21 cellular contexts compared by ENCODE assay signal in genomic region chr19:35004517-35005255, GRCh38. TPM values are rescaled to one million over a fixed set of nuclear protein-coding genes. Genes with fewer than 3 reads are reported as not detected.
DNase-seq lines count a peak whose midpoint lies in the region; ATAC-seq, FAIRE-seq and TF ChIP-seq lines count a peak whose summit lies in the region.
"Had no signal": no experiment of that assay in that cellular context is flagged by ENCODE, and none has a peak within 500 bp of the region (broad histone marks: within the 10 kb centered on the region; RNA-seq: fewer than 3 reads in every experiment).

No MANE protein-coding gene starts in this region.

- no peak overlapping the region for H3K4me3 ChIP-seq in H1 (ENCODE audit: extremely low read depth in 1 of 4, insufficient read depth in 2 of 4, low read depth in 3 of 4, low read length in 4 of 4)
- H3K4me3 ChIP-seq in skeletal muscle tissue (ENCODE audit: low read length in 3 of 3) = no peak overlapping the region
- H3K4me3 ChIP-seq: GM23248, Peyer's patch had no signal

- ATAC-seq in HG03280 (IDR thresholded peaks at IDR 0.05; ENCODE audit: unreplicated experiment) = no peak
- ATAC-seq: right cardiac atrium had no signal

- TF ChIP-seq RAD21 in H1 (IDR thresholded peaks at IDR 0.05 in 1 of 2, conservative IDR thresholded peaks at IDR 0.05 in 1 of 2; ENCODE audit: low read depth in 2 of 2, low read length in 2 of 2) = no peak

- CTCF ChIA-PET in RWPE1 (lab: Yijun Ruan, JAX) = no interaction called here
- CTCF ChIA-PET in H1 (lab: Charles Lee; ENCODE audit: partially characterized antibody) = interaction anchor here (1.1 kb wide), 1 partner anchor 16 kb away, joined by 3 read pairs; no protein-coding TSS in a partner anchor

- no peaks in the 10 kb centered on the region for H3K27me3 ChIP-seq in H1 (replicated peaks in 1 of 4; ENCODE audit: control insufficient read depth in 3 of 4, extremely low read depth in 1 of 4, insufficient read depth in 3 of 4, low read length in 3 of 4)
- H3K27me3 ChIP-seq in skeletal muscle tissue (ENCODE audit: control insufficient read depth in 3 of 3, insufficient read depth in 3 of 3, low read length in 3 of 3) = no peaks in the 10 kb centered on the region
- H3K27me3 ChIP-seq: Peyer's patch had no signal

- DNase-seq in activated CD4-positive, alpha-beta T cell treated with anti-CD3 and anti-CD28 coated beads, Interleukin-2, amount 10 ng/mL, durations not matched to agents 24 days and 14 days = no peak
- DNase-seq in activated CD4-positive, alpha-beta T cell treated with anti-CD3 and anti-CD28 coated beads, Interleukin-2, amount 50 U/mL, for 1 hour = no peak
- no peak for DNase-seq in RWPE1 (ENCODE audit: low spot score)
- DNase-seq in H1 (ENCODE audit: low read depth in 1 of 2, low spot score in 2 of 2) = no peak
- DNase-seq in SIG-M5 treated with dmso at 0.1 percent for 504 hours (lab: John Stamatoyannopoulos, UW; ENCODE audit: unreplicated experiment) = no peak
- no peak for DNase-seq in amniotic stem cell (lab: John Stamatoyannopoulos, UW)
- DNase-seq: activated gamma-delta T cell treated with Interleukin-2 at 50 U/mL for 16 hours; central memory CD4-positive, alpha-beta T cell; GM23248; KG1; NCI-H1417; NCI-H510A treated with DMSO at 0.1 percent for 48 hours; stimulated activated CD4-positive, alpha-beta T cell treated with anti-CD3 and anti-CD28 coated beads, Interleukin-2, amount 100 ng/mL, for 48 hours; T-helper 1 cell had no signal

- WGBS in H1 (ENCODE audit: extremely low coverage in 1 of 2, insufficient coverage in 1 of 2, insufficient read length in 1 of 2, insufficient replicate concordance in 2 of 2, low coverage in 1 of 2, low lambda C conversion rate in 2 of 2, missing lambda C conversion rate in 1 of 2), 2 experiments = 96% methylated on average over 17 of the region's 18 CpGs; no CpG with 5 or more reads in 1 of the 2 experiments

- peaks cover 30 to 43% of the 10 kb centered on the region in 2 experiments for H4K20me1 ChIP-seq in H1 (replicated peaks in 1 of 2; ENCODE audit: control insufficient read depth in 1 of 2, insufficient read depth in 2 of 2, low read length in 2 of 2)

- H3K4me2 ChIP-seq in H1 (ENCODE audit: insufficient read depth in 1 of 2, low read depth in 2 of 2, low read length in 2 of 2) = no peak overlapping the region

- no peak overlapping the region for H2AK5ac ChIP-seq in H1 (ENCODE audit: low read depth, low read length)

- no peak overlapping the region for H2BK120ac ChIP-seq in H1 (replicated peaks; ENCODE audit: low read depth, low read length)

- peak overlapping the region; percentile 15 for H3K27ac Mint-ChIP-seq in activated CD4-positive, alpha-beta T cell treated with anti-CD3 and anti-CD28 coated beads, Interleukin-2, amount 10 ng/mL, durations not matched to agents 24 days and 14 days

- H3K9me3 Mint-ChIP-seq in activated CD4-positive, alpha-beta T cell treated with anti-CD3 and anti-CD28 coated beads, Interleukin-2, amount 10 ng/mL, durations not matched to agents 24 days and 14 days = no peaks in the 10 kb centered on the region

- no peak for TF ChIP-seq EP300 in H1 (IDR thresholded peaks at IDR 0.05; ENCODE audit: borderline replicate concordance in 1 of 2, low read depth in 2 of 2, low read length in 2 of 2)

- H3K18ac ChIP-seq in H1 (ENCODE audit: extremely low read depth, low read length) = no peak overlapping the region

- H3K23ac ChIP-seq in H1 (ENCODE audit: insufficient read length) = no peak overlapping the region

- H3K4me1 Mint-ChIP-seq in activated CD4-positive, alpha-beta T cell treated with anti-CD3 and anti-CD28 coated beads, Interleukin-2, amount 10 ng/mL, durations not matched to agents 24 days and 14 days = peaks cover 37% of the 10 kb centered on the region

- H3K79me1 ChIP-seq in H1 (ENCODE audit: low read depth, low read length) = peaks cover 19% of the 10 kb centered on the region

- no peak overlapping the region for H3K56ac ChIP-seq in H1 (replicated peaks; ENCODE audit: insufficient read length, low read depth, low read length)

- H3K79me2 ChIP-seq in H1 (ENCODE audit: control insufficient read depth in 1 of 2, insufficient read depth in 2 of 2, low read length in 2 of 2) = peaks cover 31 to 69% of the 10 kb centered on the region in 2 experiments

- TF ChIP-seq CTCF in RWPE1 (conservative IDR thresholded peaks at IDR 0.05; ENCODE audit: low read depth) (no peak), H1 (IDR thresholded peaks at IDR 0.05; ENCODE audit: control extremely low read depth in 1 of 3, insufficient read depth in 1 of 3, low read depth in 1 of 3, low read length in 3 of 3) (no peak)

- FAIRE-seq in H1 (lab: Jason Lieb, UNC) = no peak
- FAIRE-seq: A204.1, D721Med had no signal

- H3K36me3 ChIP-seq in H1 (ENCODE audit: control insufficient read depth in 2 of 4, insufficient read depth in 4 of 4, low read length in 3 of 4) (peaks cover 15 to 27% (median 20%) of the 10 kb centered on the region in 4 experiments; a peak in 7 of 8 replicates), skeletal muscle tissue (ENCODE audit: control insufficient read depth in 3 of 3, insufficient read depth in 3 of 3, low read length in 3 of 3) (peaks cover 7 to 32% (median 18%) of the 10 kb centered on the region in 3 donors)

- H3K9me3 ChIP-seq in H1 (ENCODE audit: insufficient read depth in 2 of 2, low read depth in 1 of 2, low read length in 1 of 2) (no peaks in the 10 kb centered on the region), skeletal muscle tissue (ENCODE audit: control insufficient read depth in 3 of 3, low read length in 3 of 3) (no peaks in the 10 kb centered on the region)
- H3K9me3 ChIP-seq: Peyer's patch had no signal

- H2BK20ac ChIP-seq in H1 (ENCODE audit: low read length) = no peak overlapping the region

- intact Hi-C loops in activated CD4-positive, alpha-beta T cell treated with anti-CD3 and anti-CD28 coated beads, Interleukin-2, amount 10 ng/mL, durations not matched to agents 24 days and 14 days (cut with micrococcal nuclease) = no loop called here

- no peak overlapping the region for H3K4me3 Mint-ChIP-seq in activated CD4-positive, alpha-beta T cell treated with anti-CD3 and anti-CD28 coated beads, Interleukin-2, amount 10 ng/mL, durations not matched to agents 24 days and 14 days

- no peak overlapping the region for H3K14ac ChIP-seq in H1 (ENCODE audit: insufficient read length)

- H3K27me3 Mint-ChIP-seq in activated CD4-positive, alpha-beta T cell treated with anti-CD3 and anti-CD28 coated beads, Interleukin-2, amount 10 ng/mL, durations not matched to agents 24 days and 14 days = no peaks in the 10 kb centered on the region

- H3K9ac ChIP-seq in H1 (replicated peaks in 1 of 4; ENCODE audit: extremely low read depth in 1 of 4, low read depth in 3 of 4, low read length in 3 of 4) (peak overlapping the region in 1 of 4 experiments; percentile 13; a peak in 4 of 7 replicates), skeletal muscle tissue (ENCODE audit: low read depth in 1 of 3, low read length in 3 of 3) (no peak overlapping the region)
- H3K9ac ChIP-seq: GM23248 had no signal

- no peak overlapping the region for H4K91ac ChIP-seq in H1 (replicated peaks; ENCODE audit: insufficient read length, low read length)

- H4K8ac ChIP-seq in H1 (ENCODE audit: extremely low read depth, insufficient read depth, low read length) = no peak overlapping the region; the same call in 1 of the 2 replicates

- H2AFZ ChIP-seq in H1 (ENCODE audit: low read length) = no peak overlapping the region
- H2AFZ ChIP-seq: GM23248 had no signal

- H4K5ac ChIP-seq in H1 (ENCODE audit: insufficient read length, low read depth, low read length) = no peak overlapping the region

- H3K4ac ChIP-seq in H1 (replicated peaks; ENCODE audit: insufficient read length, low read depth, low read length) = no peak overlapping the region

- no peak overlapping the region for H2BK15ac ChIP-seq in H1 (ENCODE audit: low read length)

- peaks cover 8% of the 10 kb centered on the region for H3K23me2 ChIP-seq in H1 (ENCODE audit: low read depth, low read length)

- POLR2A ChIA-PET in RWPE1 (lab: Yijun Ruan, JAX; ENCODE audit: low non-redundant PET) = no interaction called here
- POLR2A ChIA-PET in H1 (lab: Charles Lee; ENCODE audit: partially characterized antibody) = interaction anchor here (22.5 kb wide), 1 partner anchor 15 kb away, joined by 366 read pairs; the partner anchor contains the start of gene SCN1B

- H2BK5ac ChIP-seq in H1 (ENCODE audit: low read depth, low read length) = peak overlapping the region; percentile 44; the same call in 1 of the 2 replicates

- H3K27ac ChIP-seq in RWPE1 (peak overlapping the region; percentile 45), H1 (ENCODE audit: low read depth, low read length) (peak overlapping the region; percentile 45), skeletal muscle tissue (ENCODE audit: low read depth, low read length) (peak overlapping the region; percentile 28)
- H3K27ac ChIP-seq: GM23248 had no signal

- H2BK12ac ChIP-seq in H1 (ENCODE audit: low read depth, low read length) = no peak overlapping the region

- TF ChIP-seq POLR2A in H1 (IDR thresholded peaks at IDR 0.05; ENCODE audit: control extremely low read depth in 1 of 2, low read depth in 2 of 2, low read length in 2 of 2) = no peak

- peaks cover 43% of the 10 kb centered on the region for H3K36me3 Mint-ChIP-seq in activated CD4-positive, alpha-beta T cell treated with anti-CD3 and anti-CD28 coated beads, Interleukin-2, amount 10 ng/mL, durations not matched to agents 24 days and 14 days (ENCODE audit: low read depth)

- H3K4me1 ChIP-seq in H1 (replicated peaks in 1 of 4; ENCODE audit: control insufficient read depth in 3 of 4, insufficient read depth in 4 of 4, low read length in 3 of 4) (peaks cover 8 to 23% (median 11%) of the 10 kb centered on the region in 4 experiments), skeletal muscle tissue (ENCODE audit: control insufficient read depth in 3 of 3, insufficient read depth in 3 of 3, low read length in 3 of 3) (peaks cover 14 to 39% (median 26%) of the 10 kb centered on the region in 3 donors)

RNA-seq across cellular contexts. Expression of gene GRAMD1A, which starts 4.6 kb away (rescaled TPM):
- total RNA-seq in activated CD4-positive, alpha-beta T cell treated with anti-CD3 and anti-CD28 coated beads, Interleukin-2, amount 10 ng/mL, durations not matched to agents 24 days and 14 days = 160 and 176 TPM in 2 replicates
- 152 and 154 TPM in 2 replicates for total RNA-seq in H1 (2021; fragmentation: NEBNext Ultra II Directional; extraction: Animal tissue kit (Norgen Biotek cat#: 25700))
- 113 and 176 TPM in 2 replicates for polyA plus RNA-seq in H1 (2011; rRNA removed)
- 103 TPM for polyA plus RNA-seq in H1 (2011; cell fraction: cytosol; rRNA removed)
- 333 TPM for polyA plus RNA-seq in H1 (2011; cell fraction: nucleus; rRNA removed)
- polyA plus RNA-seq in H1 (2012, experiment 1 of 2) = 101 to 139 TPM (median 129 TPM) in 4 replicates
- polyA plus RNA-seq in H1 (2012, experiment 2 of 2) = 109 TPM
- polyA plus RNA-seq in H1 (2013, experiment 1 of 2) = 139 TPM
- polyA plus RNA-seq in H1 (2013, experiment 2 of 2) = 137 TPM
- polyA minus RNA-seq in H1 (2011; rRNA and poly(A)+ RNA removed) = 113 and 127 TPM in 2 replicates
- polyA minus RNA-seq in H1 (2011; cell fraction: cytosol; rRNA and poly(A)+ RNA removed) = 87.8 TPM
- polyA minus RNA-seq in H1 (2011; cell fraction: nucleus; rRNA and poly(A)+ RNA removed) = 91.4 TPM
- total RNA-seq in skeletal muscle tissue = 17.7 TPM

RNA-seq across cellular contexts. Expression of gene SCN1B, which starts 25.6 kb away (rescaled TPM):
- total RNA-seq in activated CD4-positive, alpha-beta T cell treated with anti-CD3 and anti-CD28 coated beads, Interleukin-2, amount 10 ng/mL, durations not matched to agents 24 days and 14 days = 0.78 and 0.96 TPM in 2 replicates
- 3.3 and 3.5 TPM in 2 replicates for total RNA-seq in H1 (2021; fragmentation: NEBNext Ultra II Directional; extraction: Animal tissue kit (Norgen Biotek cat#: 25700))
- polyA plus RNA-seq in H1 (2011; rRNA removed) = 3.1 and 4.1 TPM in 2 replicates
- polyA plus RNA-seq in H1 (2011; cell fraction: cytosol; rRNA removed) = 3.9 TPM
- 8.6 TPM for polyA plus RNA-seq in H1 (2011; cell fraction: nucleus; rRNA removed)
- 2.8 to 4.5 TPM (median 3.7 TPM) in 4 replicates for polyA plus RNA-seq in H1 (2012, experiment 1 of 2)
- polyA plus RNA-seq in H1 (2012, experiment 2 of 2) = 2.3 TPM
- polyA plus RNA-seq in H1 (2013, experiment 1 of 2) = 1.9 TPM
- polyA plus RNA-seq in H1 (2013, experiment 2 of 2) = 1.7 TPM
- polyA minus RNA-seq in H1 (2011; rRNA and poly(A)+ RNA removed) = 1.5 and 4.7 TPM in 2 replicates
- polyA minus RNA-seq in H1 (2011; cell fraction: cytosol; rRNA and poly(A)+ RNA removed) = 3.4 TPM
- polyA minus RNA-seq in H1 (2011; cell fraction: nucleus; rRNA and poly(A)+ RNA removed) = 3.0 TPM
- 1.6 TPM for total RNA-seq in skeletal muscle tissue

RNA-seq across cellular contexts. Expression of gene HPN, which starts 36.8 kb away (rescaled TPM):
- 0.09 TPM in 1 of 2 replicates, not detected in the other for total RNA-seq in activated CD4-positive, alpha-beta T cell treated with anti-CD3 and anti-CD28 coated beads, Interleukin-2, amount 10 ng/mL, durations not matched to agents 24 days and 14 days
- total RNA-seq in H1 (2021; fragmentation: NEBNext Ultra II Directional; extraction: Animal tissue kit (Norgen Biotek cat#: 25700)) = 12.3 and 14.7 TPM in 2 replicates
- polyA plus RNA-seq in H1 (2011; rRNA removed) = 33.7 and 49.9 TPM in 2 replicates
- 32.0 TPM for polyA plus RNA-seq in H1 (2011; cell fraction: cytosol; rRNA removed)
- 86.2 TPM for polyA plus RNA-seq in H1 (2011; cell fraction: nucleus; rRNA removed)
- 8.3 to 24.9 TPM (median 19.7 TPM) in 4 replicates for polyA plus RNA-seq in H1 (2012, experiment 1 of 2)
- polyA plus RNA-seq in H1 (2012, experiment 2 of 2) = 19.5 TPM
- polyA plus RNA-seq in H1 (2013, experiment 1 of 2) = 14.3 TPM
- 13.3 TPM for polyA plus RNA-seq in H1 (2013, experiment 2 of 2)
- 6.3 and 7.6 TPM in 2 replicates for polyA minus RNA-seq in H1 (2011; rRNA and poly(A)+ RNA removed)
- 16.4 TPM for polyA minus RNA-seq in H1 (2011; cell fraction: cytosol; rRNA and poly(A)+ RNA removed)
- polyA minus RNA-seq in H1 (2011; cell fraction: nucleus; rRNA and poly(A)+ RNA removed) = 19.0 TPM
- 0.52 TPM for total RNA-seq in skeletal muscle tissue
- total RNA-seq: GM23248, myocyte had no signal
- polyA plus RNA-seq: GM23248 had no signal

RNA-seq across cellular contexts. Expression of gene ZNF792, which starts 40.7 kb away (rescaled TPM):
- 5.0 and 5.8 TPM in 2 replicates for total RNA-seq in activated CD4-positive, alpha-beta T cell treated with anti-CD3 and anti-CD28 coated beads, Interleukin-2, amount 10 ng/mL, durations not matched to agents 24 days and 14 days
- total RNA-seq in H1 (2021; fragmentation: NEBNext Ultra II Directional; extraction: Animal tissue kit (Norgen Biotek cat#: 25700)) = 6.0 and 7.2 TPM in 2 replicates
- 1.9 and 2.5 TPM in 2 replicates for polyA plus RNA-seq in H1 (2011; rRNA removed)
- polyA plus RNA-seq in H1 (2011; cell fraction: cytosol; rRNA removed) = 2.6 TPM
- 3.6 TPM for polyA plus RNA-seq in H1 (2011; cell fraction: nucleus; rRNA removed)
- 2.9 to 3.2 TPM (median 3.1 TPM) in 4 replicates for polyA plus RNA-seq in H1 (2012, experiment 1 of 2)
- 1.9 TPM for polyA plus RNA-seq in H1 (2012, experiment 2 of 2)
- polyA plus RNA-seq in H1 (2013, experiment 1 of 2) = 2.8 TPM
- 2.8 TPM for polyA plus RNA-seq in H1 (2013, experiment 2 of 2)
- polyA minus RNA-seq in H1 (2011; rRNA and poly(A)+ RNA removed) = 17.4 and 19.9 TPM in 2 replicates
- polyA minus RNA-seq in H1 (2011; cell fraction: cytosol; rRNA and poly(A)+ RNA removed) = 5.2 TPM
- polyA minus RNA-seq in H1 (2011; cell fraction: nucleus; rRNA and poly(A)+ RNA removed) = 16.5 TPM
- 7.8 TPM for total RNA-seq in skeletal muscle tissue
